ENCODE assay signal across 9 cellular contexts in genomic region chr3:48039487-48040190, GRCh38. TPM values are rescaled to one million over a fixed set of nuclear protein-coding genes. Genes with fewer than 3 reads are reported as not detected.
DNase-seq lines count a peak whose midpoint lies in the region; ATAC-seq and TF ChIP-seq lines count a peak whose summit lies in the region.
"Had no signal": no experiment of that assay in that cellular context is flagged by ENCODE, and none has a peak within 500 bp of the region (broad histone marks: within the 10 kb centered on the region; RNA-seq: fewer than 3 reads in every experiment).

No MANE protein-coding gene starts in this region.

- peaks cover 0 to 40% (median 16%) of the 10 kb centered on the region in 3 donors for H3K4me1 ChIP-seq in esophagus squamous epithelium
- peaks cover 19% of the 10 kb centered on the region for H3K4me1 ChIP-seq in neural progenitor cell

- H3K27ac Mint-ChIP-seq in neural progenitor cell: peak overlapping the region; percentile 99

- peaks cover 33% of the 10 kb centered on the region for H3F3A ChIP-seq in neural progenitor cell (ENCODE audit: low read depth)

- no peaks in the 10 kb centered on the region for H3K27me3 Mint-ChIP-seq in neural progenitor cell (ENCODE audit: insufficient read depth, low read depth)

- no peak for TF ChIP-seq CTCF in C4-2B (conservative IDR thresholded peaks at IDR 0.05)
- no peak for TF ChIP-seq CTCF in esophagus squamous epithelium (IDR thresholded peaks at IDR 0.05)
- TF ChIP-seq CTCF in neural progenitor cell (IDR thresholded peaks at IDR 0.05): no peak

- H3K4me1 Mint-ChIP-seq in neural progenitor cell: peaks cover 14% of the 10 kb centered on the region

- peak overlapping the region; percentile 36; the same call in 1 of the 2 replicates for H3K27ac ChIP-seq in C4-2B
- peak overlapping the region; percentile 13 to 63 (median 40) for H3K27ac ChIP-seq in esophagus squamous epithelium
- H3K27ac ChIP-seq in neural progenitor cell: peak overlapping the region; percentile 81
- H3K27ac ChIP-seq: parathyroid adenoma had no signal

- DNase-seq in NCI-H460 (ENCODE audit: extremely low read depth, low read depth) (peak; percentile 25), esophagus squamous epithelium (lab: John Stamatoyannopoulos, UW) (no peak), neural progenitor cell (ENCODE audit: low spot score) (peak; percentile 50), activated gamma-delta T cell treated with Interleukin-2 at 50 U/mL for 16 hours (no peak), GM19238 (ENCODE audit: insufficient read length, low spot score) (no peak)

- no peak overlapping the region for H2AFZ ChIP-seq in neural progenitor cell (replicated peaks)
- H2AFZ ChIP-seq: parathyroid adenoma had no signal

- H3K4me3 Mint-ChIP-seq in neural progenitor cell: peak overlapping the region; percentile 74

- peak overlapping the region; percentile 40 for H3K4me2 ChIP-seq in neural progenitor cell

- H3K9me3 ChIP-seq in esophagus squamous epithelium (no peaks in the 10 kb centered on the region), neural progenitor cell (ENCODE audit: low read depth) (no peaks in the 10 kb centered on the region)

- H4K20me1 ChIP-seq in neural progenitor cell (ENCODE audit: low read depth): peaks cover 22% of the 10 kb centered on the region

- H3K9ac ChIP-seq in neural progenitor cell: no peak overlapping the region
- H3K9ac ChIP-seq: parathyroid adenoma had no signal

- no peaks in the 10 kb centered on the region for H3K9me3 Mint-ChIP-seq in neural progenitor cell

- H3K27me3 ChIP-seq in esophagus squamous epithelium: no peaks in the 10 kb centered on the region
- H3K27me3 ChIP-seq in neural progenitor cell: no peaks in the 10 kb centered on the region

- H3K79me2 ChIP-seq in neural progenitor cell (ENCODE audit: low read depth): peaks cover 78% of the 10 kb centered on the region

- H3K36me3 Mint-ChIP-seq in neural progenitor cell: no peaks in the 10 kb centered on the region

- H3K4me3 ChIP-seq in esophagus squamous epithelium: no peak overlapping the region
- no peak overlapping the region for H3K4me3 ChIP-seq in neural progenitor cell

- peaks cover 0 to 4% (median 0%) of the 10 kb centered on the region in 3 donors for H3K36me3 ChIP-seq in esophagus squamous epithelium
- no peaks in the 10 kb centered on the region for H3K36me3 ChIP-seq in neural progenitor cell

- WGBS in esophagus squamous epithelium, 2 donors: 13 to 19% methylated on average over 1 of the region's 1 CpG

- no peak for TF ChIP-seq POLR2A in esophagus squamous epithelium (IDR thresholded peaks at IDR 0.05)

- ATAC-seq in GM18909 (IDR thresholded peaks at IDR 0.05; ENCODE audit: poor library complexity, unreplicated experiment) (no peak), GM19324 (IDR thresholded peaks at IDR 0.05; ENCODE audit: low FRiP score, unreplicated experiment) (no peak)

- intact Hi-C loops in esophagus squamous epithelium (cut with DNase I): no loop called here

RNA-seq across cellular contexts. Expression of gene MAP4, which starts 23.4 kb away (rescaled TPM):
- total RNA-seq in NCI-H460 (2014; rRNA removed; shearing (Covaris generic)): 52.1 and 53.4 TPM in 2 replicates
- 52.3 and 60.8 TPM in 2 replicates for polyA plus RNA-seq in NCI-H460 (2014; cell fraction: nucleus; rRNA removed)
- total RNA-seq in esophagus squamous epithelium (100 to 1,000 TPM in 1 of 4 donors, 10 to 100 TPM in 3; 62.1 to 110 (median 80.3) TPM), neural progenitor cell (ENCODE audit: low replicate concordance) (54.6 and 66.6 TPM in 2 replicates)

Comparison
In these comparisons a context has a peak if more than half of its experiments do, and no peak if none do; other contexts are left out.
1. DNase-seq: peak in NCI-H460 (single experiment) and neural progenitor cell (single experiment); none in esophagus squamous epithelium (single experiment), activated gamma-delta T cell treated with Interleukin-2 at 50 U/mL for 16 hours (single experiment) and GM19238 (single experiment).
2. Peak in every context shown above with its lines, with median percentiles within 50 percentile points of each other: H3K27ac ChIP-seq.